In genomic region chr15:63827113-63827512, GRCh38 we compare ENCODE assay signal across 1 cellular context.
TF ChIP-seq lines count a peak whose summit lies in the region.

No MANE protein-coding gene starts in this region.

TF ChIP-seq in GM23338, 12 proteins besides CTCF, POLR2A, EP300 and RAD21 (continued from another document):
- TF ChIP-seq STAT1 (IDR thresholded peaks at IDR 0.05; ENCODE audit: unreplicated experiment) (no peak), CREB1 (CRISPR knock-in tag; IDR thresholded peaks at IDR 0.05; ENCODE audit: low read depth) (no peak), ETS1 (IDR thresholded peaks at IDR 0.05) (no peak), ZNF462 (CRISPR knock-in tag; IDR thresholded peaks at IDR 0.05) (no peak)
